9 cellular contexts compared by ENCODE assay signal in genomic region chr5:171907731-171908343, GRCh38.
DNase-seq lines count a peak whose midpoint lies in the region; ATAC-seq and TF ChIP-seq lines count a peak whose summit lies in the region.
"Had no signal": no experiment of that assay in that cellular context is flagged by ENCODE, and none has a peak within 500 bp of the region (broad histone marks: within the 10 kb centered on the region; RNA-seq: fewer than 3 reads in every experiment).

No MANE protein-coding gene starts in this region.

- H3K4me1 Mint-ChIP-seq in nephron: peaks cover 25% of the 10 kb centered on the region

- H3K9me3 ChIP-seq in AG04450 (ENCODE audit: control insufficient read depth, insufficient read depth, low read length) (no peaks in the 10 kb centered on the region), esophagus squamous epithelium (no peaks in the 10 kb centered on the region)

- H3K4me3 ChIP-seq in AG04450 (ENCODE audit: low read depth, low read length) (no peak overlapping the region), GM12864 (ENCODE audit: low read depth, low read length) (no peak overlapping the region), esophagus squamous epithelium (no peak overlapping the region)
- H3K4me3 ChIP-seq: skin epidermis had no signal

- WGBS in esophagus squamous epithelium, 2 donors: 17 to 20% methylated on average over 4 of the region's 4 CpGs

- ATAC-seq in HG02884 (IDR thresholded peaks at IDR 0.05; ENCODE audit: unreplicated experiment): peak; percentile 43
- ATAC-seq in GM19328 (IDR thresholded peaks at IDR 0.05; ENCODE audit: unreplicated experiment): no peak

- POLR2A ChIA-PET in AG04450 (lab: Yijun Ruan, JAX): no interaction called here

- H3K27ac ChIP-seq in AG04450 (ENCODE audit: low read depth, low read length) (no peak overlapping the region), esophagus squamous epithelium (no peak overlapping the region)
- H3K27ac ChIP-seq: skin epidermis had no signal

- H3K4me1 ChIP-seq in esophagus squamous epithelium: peaks cover 0 to 11% (median 3%) of the 10 kb centered on the region in 3 donors

- no peaks in the 10 kb centered on the region for H3K27me3 Mint-ChIP-seq in nephron (ENCODE audit: low read depth)

- TF ChIP-seq POLR2A in esophagus squamous epithelium (IDR thresholded peaks at IDR 0.05): no peak

- no peak overlapping the region for H3K27ac Mint-ChIP-seq in nephron

- H3K4me3 Mint-ChIP-seq in nephron: no peak overlapping the region

- CTCF ChIA-PET in AG04450 (lab: Charles Lee): interaction anchor here (0.5 to 7.5 kb wide), 21 partner anchors 9 to 1163 kb away, joined by 3 to 141 read pairs (median 4); partner anchors contain the start of gene FGF18

- H3K36me3 ChIP-seq in esophagus squamous epithelium: peaks cover 0 to 23% (median 4%) of the 10 kb centered on the region in 3 donors

- no peaks in the 10 kb centered on the region for H3K9me3 Mint-ChIP-seq in nephron

- peak; percentile 43 for DNase-seq in AG04450 (ENCODE audit: low read depth, low spot score)
- DNase-seq in GM12864 (ENCODE audit: low read depth): peak; percentile 33
- DNase-seq in NCI-H2227 treated with DMSO at 0.1 percent for 48 hours (lab: John Stamatoyannopoulos, UW): peak; percentile 52
- DNase-seq in activated CD4-positive, alpha-beta T cell treated with anti-CD3 and anti-CD28 coated beads, Interleukin-2, amount 50 U/mL, for 4 hours: peak; percentile 24 to 33
- no peak for DNase-seq in esophagus squamous epithelium (lab: John Stamatoyannopoulos, UW)

- peak; percentile 78 for TF ChIP-seq CTCF in AG04450 (IDR thresholded peaks at IDR 0.05; ENCODE audit: low read depth, low read length)
- peak; percentile 57 for TF ChIP-seq CTCF in GM12864 (IDR thresholded peaks at IDR 0.05; ENCODE audit: low read depth, low read length, missing control alignments)
- peak in 5 of 6 experiments; percentile 63 to 81 (median 75) for TF ChIP-seq CTCF in esophagus squamous epithelium (IDR thresholded peaks at IDR 0.05)
- TF ChIP-seq CTCF in nephron (IDR thresholded peaks at IDR 0.05; ENCODE audit: unreplicated experiment in 3 of 3): peak; percentile 72 to 79 (median 77)

- H3K36me3 Mint-ChIP-seq in nephron (ENCODE audit: low read depth): peaks cover 3% of the 10 kb centered on the region

- intact Hi-C loops in esophagus squamous epithelium (cut with DNase I): loop anchor here (5.0 kb wide), 1 partner anchor 486 kb away; no protein-coding TSS in a partner anchor

- H3K27me3 ChIP-seq in AG04450 (ENCODE audit: control insufficient read depth, insufficient read depth, low read length) (no peaks in the 10 kb centered on the region), esophagus squamous epithelium (no peaks in the 10 kb centered on the region)
